ENCODE assay signal across 8 cellular contexts in genomic region chr12:78864483-78865296, GRCh38. TPM values are rescaled to one million over a fixed set of nuclear protein-coding genes. Genes with fewer than 3 reads are reported as not detected.
DNase-seq lines count a peak whose midpoint lies in the region; FAIRE-seq and TF ChIP-seq lines count a peak whose summit lies in the region.

Gene SYT1 (plus strand): TSS chr12:78864774.

- TF ChIP-seq CTCF in astrocyte of the spinal cord (IDR thresholded peaks at IDR 0.05; ENCODE audit: low read depth, low read length) (no peak), retinal pigment epithelial cell (conservative IDR thresholded peaks at IDR 0.05; ENCODE audit: low read depth, low read length) (no peak)

- TF ChIP-seq POLR2A in GM12891 (IDR thresholded peaks at IDR 0.05; ENCODE audit: low read depth, low read length) = no peak

- H3K27me3 ChIP-seq in H7 (ENCODE audit: control insufficient read depth, insufficient read depth, low read length) = no peaks in the 10 kb centered on the region; the same call in 1 of the 2 replicates

- DNase-seq in DMS 273 treated with DMSO at 0.1 percent for 48 hours (lab: John Stamatoyannopoulos, UW) (peak; percentile 69), H7 (peak; percentile 82), NCI-H2029 treated with DMSO at 0.1 percent for 48 hours (lab: John Stamatoyannopoulos, UW) (peak; percentile 87), astrocyte of the spinal cord (ENCODE audit: low read depth, low spot score) (peak; percentile 91), hypothalamus (lab: John Stamatoyannopoulos, UW) (peak in 41 of 51 donors; percentile 6 to 86 (median 46)), retinal pigment epithelial cell (ENCODE audit: low read depth) (peak; percentile 44), GM12891 (ENCODE audit: insufficient read length, low spot score) (no peak), GM19239 (ENCODE audit: insufficient read length, low spot score) (no peak)

- H3K4me3 ChIP-seq in H7 (ENCODE audit: insufficient read depth, low read depth, low read length) = peak within 1 kb of the TSS; percentile 90
- peak within 1 kb of the TSS; percentile 84 for H3K4me3 ChIP-seq in astrocyte of the spinal cord (ENCODE audit: low read depth, low read length)
- peak within 1 kb of the TSS; percentile 86 for H3K4me3 ChIP-seq in retinal pigment epithelial cell (ENCODE audit: low read length)

- in situ Hi-C loops in astrocyte of the spinal cord (cut with HindIII; ENCODE audit: low sequenced_read_pairs) = no loop called here

- no peaks in the 10 kb centered on the region; the same call in 1 of the 2 replicates for H3K36me3 ChIP-seq in H7 (replicated peaks; ENCODE audit: control insufficient read depth, insufficient read depth, low read length)

- FAIRE-seq in GM12891 (lab: Jason Lieb, UNC) (no peak), GM19239 (lab: Jason Lieb, UNC) (no peak)

TF ChIP-seq in GM12891, 5 proteins besides CTCF, POLR2A, EP300 and RAD21:
- TF ChIP-seq POU2F2 (IDR thresholded peaks at IDR 0.05; ENCODE audit: low read depth, low read length) (no peak), POLR2AphosphoS5 (IDR thresholded peaks at IDR 0.05; ENCODE audit: low read depth, low read length) (no peak), SPI1 (IDR thresholded peaks at IDR 0.05; ENCODE audit: low read depth, low read length) (no peak)

RNA-seq across cellular contexts. Expression of gene SYT1, which starts in this region (rescaled TPM):
- total RNA-seq in H7 (2014; rRNA removed; shearing (Covaris generic)) = 11.7 and 16.9 TPM in 2 replicates
- polyA plus RNA-seq in GM12891 (2012; ENCODE audit: low read depth, missing spikeins) = not detected

Comparison
In these comparisons a context has a peak if more than half of its experiments do, and no peak if none do; other contexts are left out.
1. DNase-seq: peak in DMS 273 treated with DMSO at 0.1 percent for 48 hours (single experiment), H7 (single experiment), NCI-H2029 treated with DMSO at 0.1 percent for 48 hours (single experiment), astrocyte of the spinal cord (single experiment), hypothalamus (41 of 51) and retinal pigment epithelial cell (single experiment); none in GM12891 (single experiment) and GM19239 (single experiment).
2. Peak in every context shown above with its lines, with median percentiles within 50 percentile points of each other: H3K4me3 ChIP-seq.